8 cellular contexts compared by ENCODE assay signal in the genomic region with DNA sequence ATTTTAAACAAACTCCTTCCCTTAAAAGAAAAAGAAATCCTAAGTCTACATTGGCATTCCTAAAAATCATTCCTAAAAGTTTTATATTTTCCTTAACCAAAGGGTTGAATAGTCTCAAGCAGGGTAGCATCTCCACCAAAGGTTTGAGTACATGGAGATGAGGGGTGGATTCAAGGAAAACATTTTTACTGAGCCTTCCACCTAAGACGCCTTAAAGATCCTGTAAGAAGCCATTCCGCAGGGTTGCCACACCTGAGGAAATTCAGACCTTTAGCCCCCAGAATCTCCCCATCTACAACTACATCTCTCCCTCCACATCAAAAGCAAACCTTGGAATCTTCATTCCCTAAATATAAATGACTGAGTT. TPM values are rescaled to one million over a fixed set of nuclear protein-coding genes. Genes with fewer than 3 reads are reported as not detected.
DNase-seq lines count a peak whose midpoint lies in the region; ATAC-seq, FAIRE-seq and TF ChIP-seq lines count a peak whose summit lies in the region.

No MANE protein-coding gene starts in this region.

- H2AFZ ChIP-seq in GM12878 (ENCODE audit: control insufficient read depth, low read depth, low read length), result peak overlapping the region; percentile 46

- H3K4me3 ChIP-seq in GM12878 (no peak overlapping the region), mucosa of stomach (ENCODE audit: low read length) (no peak overlapping the region)

- TF ChIP-seq EP300 in GM12878 (IDR thresholded peaks at IDR 0.05; ENCODE audit: borderline replicate concordance in 1 of 2, control insufficient read depth in 1 of 2, low read depth in 2 of 2, low read length in 2 of 2), result no peak

- H3K36me3 ChIP-seq in GM12878 (ENCODE audit: control insufficient read depth in 2 of 2, insufficient read depth in 2 of 2, low read length in 1 of 2), result no peaks in the 10 kb centered on the region
- H3K36me3 ChIP-seq in mucosa of stomach (ENCODE audit: control insufficient read depth, insufficient read depth, low read length), result no peaks in the 10 kb centered on the region

- SMC1A ChIA-PET in GM12878 (lab: Charles Lee; ENCODE audit: uncharacterized antibody, unreplicated experiment), result interaction anchor here (0.8 to 1.2 kb wide), 4 partner anchors 30 to 58 kb away, joined by 3 to 6 read pairs (median 3); no protein-coding TSS in a partner anchor

- H3K27me3 ChIP-seq in GM12878 (replicated peaks in 1 of 2; ENCODE audit: control insufficient read depth in 2 of 2, insufficient read depth in 2 of 2, low read length in 1 of 2) (no peaks in the 10 kb centered on the region), mucosa of stomach (ENCODE audit: control insufficient read depth, insufficient read depth, low read length) (no peaks in the 10 kb centered on the region)

- in situ Hi-C loops in GM12878 (cut with MboI), result no loop called here

- H3K27ac ChIP-seq in C4-2B (peak overlapping the region; percentile 61), GM12878 (ENCODE audit: control insufficient read depth, insufficient read depth) (no peak overlapping the region)

- no peak for TF ChIP-seq RAD21 in GM12878 (IDR thresholded peaks at IDR 0.05; ENCODE audit: insufficient read depth, low read depth, low read length)

- FAIRE-seq in GM12878 (lab: Jason Lieb, UNC) (peak; percentile 41), RCC 7860 (lab: Jason Lieb, UNC) (no peak)

- POLR2A ChIA-PET in GM12878 (lab: Charles Lee), result no interaction called here

- BruUV-seq in GM12878 (replicated peaks; lab: Mats Ljungman, UMichigan), result no TSS peak

- no peak overlapping the region for H3K9ac ChIP-seq in GM12878 (ENCODE audit: control insufficient read depth, insufficient read depth, low read length)
- peak overlapping the region; percentile 6 for H3K9ac ChIP-seq in mucosa of stomach (ENCODE audit: low read length)

- no peak for TF ChIP-seq POLR2A in GM12878 (IDR thresholded peaks at IDR 0.05; ENCODE audit: low read depth, low read length)

- DNase-seq in GM12878 (ENCODE audit: low read depth, low spot score) (no peak), HuH-7 (ENCODE audit: low spot score) (no peak), RCC 7860 (ENCODE audit: low spot score) (no peak)
- no peak for DNase-seq in stimulated activated naive CD8-positive, alpha-beta T cell treated with anti-CD3 and anti-CD28 coated beads, Interleukin-15, Interleukin-2, amounts not matched to agents 100 U/mL and 50 U/mL, for 24 hours

- ATAC-seq in HG02798 (IDR thresholded peaks at IDR 0.05; ENCODE audit: poor library complexity, unreplicated experiment), result peak; percentile 15
- peak; percentile 18 for ATAC-seq in GM12878
- ATAC-seq in HG02759 (IDR thresholded peaks at IDR 0.05; ENCODE audit: unreplicated experiment), result no peak
- no peak for ATAC-seq in stimulated activated naive CD8-positive, alpha-beta T cell treated with anti-CD3 and anti-CD28 coated beads, Interleukin-15, Interleukin-2, amounts not matched to agents 100 U/mL and 50 U/mL, for 24 hours

- H3K9me3 ChIP-seq in GM12878 (replicated peaks; ENCODE audit: control insufficient read depth, insufficient read depth, low read length), result peaks cover 5% of the 10 kb centered on the region; the same call in 1 of the 3 replicates
- H3K9me3 ChIP-seq in mucosa of stomach (ENCODE audit: control insufficient read depth, low read length), result no peaks in the 10 kb centered on the region

- no peaks in the 10 kb centered on the region for H4K20me1 ChIP-seq in GM12878 (ENCODE audit: control insufficient read depth, insufficient read depth)

- intact Hi-C loops in GM12878 (cut with micrococcal nuclease; ENCODE audit: unreplicated experiment), result loop anchor here (2.0 to 10.0 kb wide), 3 partner anchors 36 to 194 kb away; a partner anchor contains a TSS

- CTCF ChIA-PET in GM12878 (lab: Yijun Ruan, JAX), result interaction anchor here (1.0 to 2.0 kb wide), 5 partner anchors 8 to 214 kb away, joined by 3 to 7 read pairs (median 4); no protein-coding TSS in a partner anchor

- RAD21 ChIA-PET in GM12878 (lab: Charles Lee; ENCODE audit: unreplicated experiment), result interaction anchor here (0.8 to 1.7 kb wide), 5 partner anchors 8 to 534 kb away, joined by 3 to 9 read pairs (median 4); a partner anchor contains a TSS

- H3K4me2 ChIP-seq in GM12878 (ENCODE audit: control insufficient read depth, insufficient read depth), result no peak overlapping the region

- peaks cover 5% of the 10 kb centered on the region; the same call in 1 of the 2 replicates for H3K4me1 ChIP-seq in GM12878 (ENCODE audit: control insufficient read depth, insufficient read depth, low read length)
- H3K4me1 ChIP-seq in mucosa of stomach (ENCODE audit: control insufficient read depth, insufficient read depth, low read length), result peaks cover 16% of the 10 kb centered on the region

- TF ChIP-seq CTCF in C4-2B (conservative IDR thresholded peaks at IDR 0.05) (peak; percentile 63), GM12878 (IDR thresholded peaks at IDR 0.05 in 2 of 3, conservative IDR thresholded peaks at IDR 0.05 in 1 of 3; ENCODE audit: control insufficient read depth in 2 of 3, extremely low read depth in 1 of 3, insufficient read depth in 1 of 3, low read depth in 3 of 3, low read length in 3 of 3) (no peak)

- H3K79me2 ChIP-seq in GM12878 (ENCODE audit: control insufficient read depth, insufficient read depth, low read length), result no peaks in the 10 kb centered on the region

- WGBS in GM12878 (ENCODE audit: insufficient coverage, insufficient replicate concordance, low lambda C conversion rate, missing lambda C conversion rate), result 3% methylated on average over 2 of the region's 2 CpGs

TF ChIP-seq in GM12878, 131 proteins besides CTCF, POLR2A, EP300 and RAD21:
- no peak for TF ChIP-seq POU2F2 (IDR thresholded peaks at IDR 0.05; ENCODE audit: borderline replicate concordance, low read depth, low read length)
- no peak for TF ChIP-seq TCF7 (IDR thresholded peaks at IDR 0.05; ENCODE audit: borderline replicate concordance)
- no peak for TF ChIP-seq DPF2 (IDR thresholded peaks at IDR 0.05)
- TF ChIP-seq, protein P1, sequence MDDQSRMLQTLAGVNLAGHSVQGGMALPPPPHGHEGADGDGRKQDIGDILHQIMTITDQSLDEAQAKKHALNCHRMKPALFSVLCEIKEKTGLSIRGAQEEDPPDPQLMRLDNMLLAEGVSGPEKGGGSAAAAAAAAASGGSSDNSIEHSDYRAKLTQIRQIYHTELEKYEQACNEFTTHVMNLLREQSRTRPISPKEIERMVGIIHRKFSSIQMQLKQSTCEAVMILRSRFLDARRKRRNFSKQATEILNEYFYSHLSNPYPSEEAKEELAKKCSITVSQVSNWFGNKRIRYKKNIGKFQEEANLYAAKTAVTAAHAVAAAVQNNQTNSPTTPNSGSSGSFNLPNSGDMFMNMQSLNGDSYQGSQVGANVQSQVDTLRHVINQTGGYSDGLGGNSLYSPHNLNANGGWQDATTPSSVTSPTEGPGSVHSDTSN (IDR thresholded peaks at IDR 0.05; ENCODE audit: insufficient replicate concordance, low read depth, low read length), result no peak

RNA-seq across cellular contexts. Expression of a gene that starts 7.7 kb away (rescaled TPM):
- 45.2 and 53.2 TPM in 2 replicates for total RNA-seq in GM12878 (2013; cell fraction: nucleolus; rRNA removed)
- total RNA-seq in GM12878 (2014; rRNA removed), result 15.2 and 16.2 TPM in 2 replicates
- 10.2 and 12.6 TPM in 2 replicates for total RNA-seq in GM12878 (2014; rRNA removed; fragmentation: Illumina TruSeq; extraction: Trizol)
- 11.8 and 13.1 TPM in 2 replicates for total RNA-seq in GM12878 (2021)
- 11.1 TPM for polyA plus RNA-seq in GM12878 (2011; ENCODE audit: low read depth)
- 22.9 and 27.3 TPM in 2 replicates for polyA plus RNA-seq in GM12878 (2011; rRNA removed)
- polyA plus RNA-seq in GM12878 (2011; cell fraction: cytosol; rRNA removed), result 12.5 and 13.5 TPM in 2 replicates
- 24.3 and 25.1 TPM in 2 replicates for polyA plus RNA-seq in GM12878 (2011; cell fraction: nucleus; rRNA removed)
- 11.2 and 11.3 TPM in 2 replicates for polyA plus RNA-seq in GM12878 (2012)
- polyA plus RNA-seq in GM12878 (2014; fragmentation: Illumina TruSeq; extraction: Trizol), result 14.1 and 16.4 TPM in 2 replicates
- 10 to 100 TPM; 11.4 to 13.1 TPM for polyA plus RNA-seq in GM12878 (2014; fragmentation: Nextera tagmentation; extraction: Ambion mirVana)
- polyA plus RNA-seq in GM12878 (2014; rRNA removed), result 12.4 and 12.5 TPM in 2 replicates
- polyA plus RNA-seq in GM12878 (2016; fragmentation: Nextera tagmentation; extraction: Ambion mirVana), result 10 to 100 TPM; 16.1 to 16.6 TPM
- polyA minus RNA-seq in GM12878 (2011; rRNA and poly(A)+ RNA removed), result 21.2 and 23.3 TPM in 2 replicates
- 4.4 and 5.6 TPM in 2 replicates for polyA minus RNA-seq in GM12878 (2011; cell fraction: cytosol; rRNA and poly(A)+ RNA removed)
- 9.3 and 20.3 TPM in 2 replicates for polyA minus RNA-seq in GM12878 (2011; cell fraction: nucleus; rRNA and poly(A)+ RNA removed)

Comparison
In these comparisons a context has a peak if more than half of its experiments do, and no peak if none do; other contexts are left out.
1. ATAC-seq: peak in HG02798 (single experiment) and GM12878 (single experiment); none in HG02759 (single experiment) and stimulated activated naive CD8-positive, alpha-beta T cell treated with anti-CD3 and anti-CD28 coated beads, Interleukin-15, Interleukin-2, amounts not matched to agents 100 U/mL and 50 U/mL, for 24 hours (single experiment).